Comparison of ENCODE assay signal across 7 cellular contexts in the genomic region with DNA sequence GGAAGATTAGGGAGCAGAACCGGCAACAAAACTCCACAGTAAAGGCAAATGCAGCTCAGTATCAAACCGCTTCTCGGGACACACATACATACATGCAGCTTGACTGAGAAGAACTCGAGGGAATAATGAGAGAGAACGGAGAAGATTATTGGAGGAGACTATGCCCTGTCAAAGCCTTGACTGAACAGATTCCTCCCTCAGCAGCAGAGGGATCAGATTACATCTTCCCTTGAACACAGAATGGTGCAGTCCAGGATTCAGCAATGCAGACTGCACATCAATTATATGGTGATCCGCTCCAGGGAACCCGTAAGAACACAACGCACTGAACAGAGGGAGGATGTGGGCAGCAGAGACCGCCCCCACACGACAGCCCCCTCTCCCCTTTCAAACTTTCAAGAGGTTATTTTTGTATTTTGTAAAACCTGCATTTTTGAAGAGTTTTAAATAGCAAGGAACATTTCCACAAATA.
DNase-seq lines count a peak whose midpoint lies in the region; ATAC-seq and TF ChIP-seq lines count a peak whose summit lies in the region.

No MANE protein-coding gene starts in this region.

- peak overlapping the region; percentile 73 for H3K27ac Mint-ChIP-seq in WTC11
- no peak overlapping the region for H3K27ac Mint-ChIP-seq in activated CD4-positive, alpha-beta memory T cell treated with anti-CD3 and anti-CD28 coated beads, Interleukin-2, amount 10 ng/mL, durations not matched to agents 7 days and 5 days

- peaks cover 15% of the 10 kb centered on the region for H3K4me1 Mint-ChIP-seq in WTC11
- peaks cover 8% of the 10 kb centered on the region for H3K4me1 Mint-ChIP-seq in activated CD4-positive, alpha-beta memory T cell treated with anti-CD3 and anti-CD28 coated beads, Interleukin-2, amount 10 ng/mL, durations not matched to agents 7 days and 5 days

- CTCF ChIA-PET in WTC11 (lab: Charles Lee) = no interaction called here
- CTCF ChIA-PET in activated CD4-positive, alpha-beta memory T cell treated with anti-CD3 and anti-CD28 coated beads, Interleukin-2, amount 10 ng/mL, durations not matched to agents 7 days and 5 days (lab: Charles Lee) = interaction anchor here (0.8 kb wide), 1 partner anchor 25 kb away, joined by 3 read pairs; no protein-coding TSS in a partner anchor

- TF ChIP-seq CTCF in WTC11 (IDR thresholded peaks at IDR 0.05) = no peak
- no peak for TF ChIP-seq CTCF in gastroesophageal sphincter (IDR thresholded peaks at IDR 0.05)
- no peak for TF ChIP-seq CTCF in omental fat pad (IDR thresholded peaks at IDR 0.05)

- DNase-seq in NCI-H187 (lab: John Stamatoyannopoulos, UW) (peak; percentile 35 to 52), WTC11 (ENCODE audit: low spot score) (no peak), omental fat pad (ENCODE audit: low spot score) (peak; percentile 23)
- no peak for DNase-seq in activated CD4-positive, alpha-beta memory T cell treated with anti-CD3 and anti-CD28 coated beads, Interleukin-2, amount 10 ng/mL, durations not matched to agents 7 days and 5 days

- H3K36me3 Mint-ChIP-seq in WTC11 = no peaks in the 10 kb centered on the region
- no peaks in the 10 kb centered on the region for H3K36me3 Mint-ChIP-seq in activated CD4-positive, alpha-beta memory T cell treated with anti-CD3 and anti-CD28 coated beads, Interleukin-2, amount 10 ng/mL, durations not matched to agents 7 days and 5 days (ENCODE audit: low read depth)

- peaks cover 0 to 55% (median 4%) of the 10 kb centered on the region in 3 donors for H3K4me1 ChIP-seq in gastroesophageal sphincter

- no peak for TF ChIP-seq EP300 in gastroesophageal sphincter (IDR thresholded peaks at IDR 0.05)

- peak overlapping the region; percentile 20 for H3K4me3 Mint-ChIP-seq in WTC11
- no peak overlapping the region for H3K4me3 Mint-ChIP-seq in activated CD4-positive, alpha-beta memory T cell treated with anti-CD3 and anti-CD28 coated beads, Interleukin-2, amount 10 ng/mL, durations not matched to agents 7 days and 5 days

- no peaks in the 10 kb centered on the region for H3K9me3 ChIP-seq in gastroesophageal sphincter

- POLR2A ChIA-PET in WTC11 (lab: Charles Lee) = no interaction called here
- POLR2A ChIA-PET in activated CD4-positive, alpha-beta memory T cell treated with anti-CD3 and anti-CD28 coated beads, Interleukin-2, amount 10 ng/mL, durations not matched to agents 7 days and 5 days (lab: Charles Lee) = no interaction called here

- H3K36me3 ChIP-seq in gastroesophageal sphincter = no peaks in the 10 kb centered on the region

- ATAC-seq in GM18498 (IDR thresholded peaks at IDR 0.05; ENCODE audit: unreplicated experiment) = peak; percentile 89
- peak; percentile 80 for ATAC-seq in HG02759 (IDR thresholded peaks at IDR 0.05; ENCODE audit: unreplicated experiment)
- ATAC-seq in WTC11 = peak; percentile 90
- ATAC-seq in gastroesophageal sphincter = peak; percentile 98
- peak; percentile 100 for ATAC-seq in omental fat pad (ENCODE audit: low FRiP score)

- H3K27me3 ChIP-seq in gastroesophageal sphincter = no peaks in the 10 kb centered on the region

- H3K4me3 ChIP-seq in gastroesophageal sphincter = peak overlapping the region; percentile 47 to 89

- peak; percentile 10 to 26 for TF ChIP-seq POLR2A in gastroesophageal sphincter (IDR thresholded peaks at IDR 0.05)

- peak overlapping the region; percentile 67 to 86 (median 74) for H3K27ac ChIP-seq in gastroesophageal sphincter

- WGBS in gastroesophageal sphincter (ENCODE audit: low coverage in 1 of 2), 2 donors = 0 to 1% methylated on average over 9 to 10 of the region's 10 CpGs

- H3K27me3 Mint-ChIP-seq in WTC11 (ENCODE audit: low read depth) = no peaks in the 10 kb centered on the region
- H3K27me3 Mint-ChIP-seq in activated CD4-positive, alpha-beta memory T cell treated with anti-CD3 and anti-CD28 coated beads, Interleukin-2, amount 10 ng/mL, durations not matched to agents 7 days and 5 days = no peaks in the 10 kb centered on the region

- no peaks in the 10 kb centered on the region for H3K9me3 Mint-ChIP-seq in WTC11
- no peaks in the 10 kb centered on the region for H3K9me3 Mint-ChIP-seq in activated CD4-positive, alpha-beta memory T cell treated with anti-CD3 and anti-CD28 coated beads, Interleukin-2, amount 10 ng/mL, durations not matched to agents 7 days and 5 days

TF ChIP-seq in WTC11, 78 proteins besides CTCF, POLR2A, EP300 and RAD21 (continues in another document):
- TF ChIP-seq STAT6 (CRISPR knock-in tag; conservative IDR thresholded peaks at IDR 0.05; ENCODE audit: low read depth) (no peak), ETV6 (CRISPR knock-in tag; IDR thresholded peaks at IDR 0.05) (no peak), CREB1 (CRISPR knock-in tag; IDR thresholded peaks at IDR 0.05) (no peak), ZSCAN18 (CRISPR knock-in tag; IDR thresholded peaks at IDR 0.05) (no peak), ARID4B (CRISPR knock-in tag; IDR thresholded peaks at IDR 0.05; ENCODE audit: borderline replicate concordance) (no peak), GTF2I (CRISPR knock-in tag; conservative IDR thresholded peaks at IDR 0.05) (no peak), RELA (CRISPR knock-in tag; IDR thresholded peaks at IDR 0.05; ENCODE audit: borderline replicate concordance) (no peak), E2F5 (CRISPR knock-in tag; IDR thresholded peaks at IDR 0.05) (no peak), HMGA2 (CRISPR knock-in tag; IDR thresholded peaks at IDR 0.05) (no peak)

Comparison
In these comparisons a context has a peak if more than half of its experiments do, and no peak if none do; other contexts are left out.
1. DNase-seq: peak in NCI-H187 (2 of 2) and omental fat pad (single experiment); none in WTC11 (single experiment) and activated CD4-positive, alpha-beta memory T cell treated with anti-CD3 and anti-CD28 coated beads, Interleukin-2, amount 10 ng/mL, durations not matched to agents 7 days and 5 days (single experiment).
2. Peak in every context shown above with its lines, with median percentiles within 50 percentile points of each other: ATAC-seq.